ENCODE assay signal across 23 cellular contexts in genomic region chr16:5820472-5820871, GRCh38.
"Had no signal": no experiment of that assay in that cellular context is flagged by ENCODE, and none has a peak within 500 bp of the region (broad histone marks: within the 10 kb centered on the region; RNA-seq: fewer than 3 reads in every experiment).

No MANE protein-coding gene starts in this region.

- H3K36me3 ChIP-seq: heart left ventricle, left ventricle myocardium inferior, vagina had no signal

- ATAC-seq: activated naive CD8-positive, alpha-beta T cell treated with anti-CD3 and anti-CD28 coated beads, Interleukin-2, amount 50 U/mL, for 24 hours; activated T-cell treated with anti-CD3 and anti-CD28 coated beads, Interleukin-2, amount 50 U/mL, for 4 hours; effector memory CD8-positive, alpha-beta T cell; heart left ventricle; mucosa of descending colon; natural killer cell treated with Interleukin-12 subunit alpha and Interleukin-12 subunit beta and Interleukin-15 and Interleukin-18, amount 100 ng/mL, for 72 hours; sciatic nerve; stimulated activated effector memory CD8-positive, alpha-beta T cell treated with anti-CD3 and anti-CD28 coated beads, Interleukin-12 subunit alpha, Interleukin-12 subunit beta, amount 100 ng/mL, for 72 hours; stimulated activated naive CD8-positive, alpha-beta T cell treated with anti-CD3 and anti-CD28 coated beads, Interleukin-15, amount 100 ng/mL, for 72 hours had no signal

- H3K27ac ChIP-seq: coronary artery, heart left ventricle, left ventricle myocardium inferior, skin epidermis, vagina had no signal

- DNase-seq: activated CD4-positive, alpha-beta memory T cell treated with anti-CD3 and anti-CD28 coated beads, Interleukin-2, amount 10 ng/mL, durations not matched to agents 7 days and 5 days; activated CD4-positive, alpha-beta T cell treated with anti-CD3 and anti-CD28 coated beads for 1 hour; activated CD4-positive, alpha-beta T cell treated with anti-CD3 and anti-CD28 coated beads, Interleukin-2, amount 10 ng/mL, durations not matched to agents 7 days and 5 days; activated naive CD8-positive, alpha-beta T cell treated with anti-CD3 and anti-CD28 coated beads, Interleukin-2, amount 50 U/mL, for 24 hours; activated T-cell treated with anti-CD3 and anti-CD28 coated beads, Interleukin-2, amount 50 U/mL, for 4 hours; amygdala; effector memory CD8-positive, alpha-beta T cell; heart left ventricle; left ventricle myocardium inferior; mucosa of descending colon; retina; stimulated activated CD4-positive, alpha-beta T cell treated with anti-CD3 and anti-CD28 coated beads, Interleukin-12 subunit alpha, Interleukin-12 subunit beta, amount 100 ng/mL, for 4 hours; stimulated activated CD4-positive, alpha-beta T cell treated with anti-CD3 and anti-CD28 coated beads, Interleukin-4, amount 100 ng/mL, for 24 hours; stimulated activated naive CD8-positive, alpha-beta T cell treated with anti-CD3 and anti-CD28 coated beads, Interleukin-15, amount 100 ng/mL, for 72 hours; substantia nigra; T1000 had no signal

- H3K4me3 ChIP-seq: coronary artery, heart left ventricle, left ventricle myocardium inferior, lung, mucosa of descending colon, skin epidermis, vagina had no signal

- H3K27me3 ChIP-seq: heart left ventricle, vagina had no signal

- H3K9me3 ChIP-seq: heart left ventricle, mucosa of descending colon, vagina had no signal

- H3K4me1 ChIP-seq: heart left ventricle, left ventricle myocardium inferior, vagina had no signal
